Comparison of ENCODE assay signal across 2 cellular contexts in the genomic region with DNA sequence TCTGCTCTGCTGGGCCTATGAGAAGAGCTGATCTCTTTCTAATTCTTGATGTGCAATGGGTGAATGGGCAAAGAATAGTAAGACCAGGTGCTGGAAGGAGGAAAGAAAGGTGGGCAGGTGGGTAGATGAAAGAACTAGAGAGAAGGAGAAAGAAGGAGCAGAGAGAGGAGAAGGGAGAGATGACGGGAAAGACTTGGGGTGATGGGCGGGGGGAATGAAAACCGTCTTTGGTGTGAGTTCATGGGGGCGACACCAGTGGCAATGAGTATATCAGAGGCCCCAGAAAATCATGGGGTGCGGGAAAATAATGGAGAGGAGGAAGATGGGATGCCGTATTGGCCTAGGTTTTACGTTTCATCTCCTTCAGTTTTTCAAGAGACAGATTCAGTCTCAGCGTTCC.
TF ChIP-seq lines count a peak whose summit lies in the region.

No MANE protein-coding gene starts in this region.

TF ChIP-seq in H1, 55 proteins besides CTCF, POLR2A, EP300 and RAD21 (continued from another document):
- TF ChIP-seq TEAD4 (IDR thresholded peaks at IDR 0.05; ENCODE audit: low read depth, low read length): no peak
- no peak for TF ChIP-seq SP4 (IDR thresholded peaks at IDR 0.05; ENCODE audit: low read length)
- TF ChIP-seq, protein P1, sequence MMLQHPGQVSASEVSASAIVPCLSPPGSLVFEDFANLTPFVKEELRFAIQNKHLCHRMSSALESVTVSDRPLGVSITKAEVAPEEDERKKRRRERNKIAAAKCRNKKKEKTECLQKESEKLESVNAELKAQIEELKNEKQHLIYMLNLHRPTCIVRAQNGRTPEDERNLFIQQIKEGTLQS (IDR thresholded peaks at IDR 0.05; ENCODE audit: insufficient read depth, low read depth, low read length): no peak
- TF ChIP-seq HDAC2 (IDR thresholded peaks at IDR 0.05; ENCODE audit: borderline replicate concordance in 1 of 2, low read depth in 2 of 2, low read length in 2 of 2): no peak
- no peak for TF ChIP-seq BRCA1 (IDR thresholded peaks at IDR 0.05; ENCODE audit: low read depth, low read length)
- no peak for TF ChIP-seq SP2 (IDR thresholded peaks at IDR 0.05; ENCODE audit: low read length)
TF ChIP-seq in H1: peak in this region for 0.

TF ChIP-seq in SK-N-SH treated with all-trans-retinoic acid at 6 μM for 48 hours, 23 proteins besides CTCF, POLR2A, EP300 and RAD21:
- TF ChIP-seq, protein P2, sequence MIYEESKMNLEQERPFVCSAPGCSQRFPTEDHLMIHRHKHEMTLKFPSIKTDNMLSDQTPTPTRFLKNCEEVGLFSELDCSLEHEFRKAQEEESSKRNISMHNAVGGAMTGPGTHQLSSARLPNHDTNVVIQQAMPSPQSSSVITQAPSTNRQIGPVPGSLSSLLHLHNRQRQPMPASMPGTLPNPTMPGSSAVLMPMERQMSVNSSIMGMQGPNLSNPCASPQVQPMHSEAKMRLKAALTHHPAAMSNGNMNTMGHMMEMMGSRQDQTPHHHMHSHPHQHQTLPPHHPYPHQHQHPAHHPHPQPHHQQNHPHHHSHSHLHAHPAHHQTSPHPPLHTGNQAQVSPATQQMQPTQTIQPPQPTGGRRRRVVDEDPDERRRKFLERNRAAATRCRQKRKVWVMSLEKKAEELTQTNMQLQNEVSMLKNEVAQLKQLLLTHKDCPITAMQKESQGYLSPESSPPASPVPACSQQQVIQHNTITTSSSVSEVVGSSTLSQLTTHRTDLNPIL (CRISPR knock-in tag; IDR thresholded peaks at IDR 0.05; ENCODE audit: low read depth): no peak
- TF ChIP-seq ZNF565 (CRISPR knock-in tag; conservative IDR thresholded peaks at IDR 0.05; ENCODE audit: low read depth) (no peak), ARNTL (CRISPR knock-in tag; IDR thresholded peaks at IDR 0.05; ENCODE audit: borderline replicate concordance, low read depth) (no peak), ZNF8 (CRISPR knock-in tag; IDR thresholded peaks at IDR 0.05) (no peak), PPARA (CRISPR knock-in tag; IDR thresholded peaks at IDR 0.05; ENCODE audit: borderline replicate concordance) (no peak), OSR1 (CRISPR knock-in tag; IDR thresholded peaks at IDR 0.05) (no peak), GLIS3 (CRISPR knock-in tag; IDR thresholded peaks at IDR 0.05) (no peak)
- TF ChIP-seq, protein P3, sequence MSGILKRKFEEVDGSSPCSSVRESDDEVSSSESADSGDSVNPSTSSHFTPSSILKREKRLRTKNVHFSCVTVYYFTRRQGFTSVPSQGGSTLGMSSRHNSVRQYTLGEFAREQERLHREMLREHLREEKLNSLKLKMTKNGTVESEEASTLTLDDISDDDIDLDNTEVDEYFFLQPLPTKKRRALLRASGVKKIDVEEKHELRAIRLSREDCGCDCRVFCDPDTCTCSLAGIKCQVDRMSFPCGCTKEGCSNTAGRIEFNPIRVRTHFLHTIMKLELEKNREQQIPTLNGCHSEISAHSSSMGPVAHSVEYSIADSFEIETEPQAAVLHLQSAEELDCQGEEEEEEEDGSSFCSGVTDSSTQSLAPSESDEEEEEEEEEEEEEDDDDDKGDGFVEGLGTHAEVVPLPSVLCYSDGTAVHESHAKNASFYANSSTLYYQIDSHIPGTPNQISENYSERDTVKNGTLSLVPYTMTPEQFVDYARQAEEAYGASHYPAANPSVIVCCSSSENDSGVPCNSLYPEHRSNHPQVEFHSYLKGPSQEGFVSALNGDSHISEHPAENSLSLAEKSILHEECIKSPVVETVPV (CRISPR knock-in tag; IDR thresholded peaks at IDR 0.05): no peak
- TF ChIP-seq, protein P4, sequence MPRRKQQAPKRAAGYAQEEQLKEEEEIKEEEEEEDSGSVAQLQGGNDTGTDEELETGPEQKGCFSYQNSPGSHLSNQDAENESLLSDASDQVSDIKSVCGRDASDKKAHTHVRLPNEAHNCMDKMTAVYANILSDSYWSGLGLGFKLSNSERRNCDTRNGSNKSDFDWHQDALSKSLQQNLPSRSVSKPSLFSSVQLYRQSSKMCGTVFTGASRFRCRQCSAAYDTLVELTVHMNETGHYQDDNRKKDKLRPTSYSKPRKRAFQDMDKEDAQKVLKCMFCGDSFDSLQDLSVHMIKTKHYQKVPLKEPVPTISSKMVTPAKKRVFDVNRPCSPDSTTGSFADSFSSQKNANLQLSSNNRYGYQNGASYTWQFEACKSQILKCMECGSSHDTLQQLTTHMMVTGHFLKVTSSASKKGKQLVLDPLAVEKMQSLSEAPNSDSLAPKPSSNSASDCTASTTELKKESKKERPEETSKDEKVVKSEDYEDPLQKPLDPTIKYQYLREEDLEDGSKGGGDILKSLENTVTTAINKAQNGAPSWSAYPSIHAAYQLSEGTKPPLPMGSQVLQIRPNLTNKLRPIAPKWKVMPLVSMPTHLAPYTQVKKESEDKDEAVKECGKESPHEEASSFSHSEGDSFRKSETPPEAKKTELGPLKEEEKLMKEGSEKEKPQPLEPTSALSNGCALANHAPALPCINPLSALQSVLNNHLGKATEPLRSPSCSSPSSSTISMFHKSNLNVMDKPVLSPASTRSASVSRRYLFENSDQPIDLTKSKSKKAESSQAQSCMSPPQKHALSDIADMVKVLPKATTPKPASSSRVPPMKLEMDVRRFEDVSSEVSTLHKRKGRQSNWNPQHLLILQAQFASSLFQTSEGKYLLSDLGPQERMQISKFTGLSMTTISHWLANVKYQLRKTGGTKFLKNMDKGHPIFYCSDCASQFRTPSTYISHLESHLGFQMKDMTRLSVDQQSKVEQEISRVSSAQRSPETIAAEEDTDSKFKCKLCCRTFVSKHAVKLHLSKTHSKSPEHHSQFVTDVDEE (CRISPR knock-in tag; IDR thresholded peaks at IDR 0.05): no peak
